In the genomic region with DNA sequence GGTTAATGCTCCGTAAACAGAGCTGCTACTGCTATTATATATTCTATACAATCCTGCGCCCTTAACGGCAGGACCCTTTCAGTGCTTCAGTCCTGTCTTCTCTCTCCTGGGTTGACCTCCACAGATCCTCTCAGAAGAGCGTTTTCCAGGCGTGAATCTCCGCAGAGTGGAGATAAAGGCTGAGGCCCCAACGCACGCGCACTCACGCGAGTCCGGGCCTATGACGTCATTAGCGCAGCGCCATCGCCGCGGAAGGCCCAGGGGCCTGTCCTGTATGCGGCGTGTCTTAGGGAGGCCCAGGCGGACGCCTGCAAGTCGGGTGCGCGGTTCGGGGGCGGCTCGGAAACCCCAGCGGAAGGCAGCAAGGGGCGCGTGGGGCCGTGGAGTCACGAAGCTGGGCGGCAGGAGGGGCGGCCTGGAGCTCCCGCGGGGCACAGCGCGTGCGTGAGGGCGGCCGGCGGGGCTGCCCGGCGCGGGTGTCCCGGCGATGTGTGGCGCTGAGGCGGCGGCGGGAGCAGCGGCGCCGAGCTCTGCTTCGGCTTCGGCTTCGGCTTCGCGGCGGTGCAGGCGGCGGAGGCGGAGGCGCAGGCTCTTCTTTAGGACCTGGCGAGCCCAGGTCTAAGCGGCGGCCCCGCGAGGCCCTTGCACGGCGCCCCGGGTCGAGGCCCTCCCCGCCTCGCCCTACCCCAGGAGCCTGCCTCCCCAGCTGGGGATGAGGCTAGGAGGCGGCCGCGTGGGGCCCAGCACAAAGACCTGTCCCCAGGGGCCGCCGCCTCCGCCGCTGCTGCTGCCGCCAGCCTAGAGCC, we compare ENCODE assay signal across 1 cellular context.
TF ChIP-seq lines count a peak whose summit lies in the region.

A gene with protein sequence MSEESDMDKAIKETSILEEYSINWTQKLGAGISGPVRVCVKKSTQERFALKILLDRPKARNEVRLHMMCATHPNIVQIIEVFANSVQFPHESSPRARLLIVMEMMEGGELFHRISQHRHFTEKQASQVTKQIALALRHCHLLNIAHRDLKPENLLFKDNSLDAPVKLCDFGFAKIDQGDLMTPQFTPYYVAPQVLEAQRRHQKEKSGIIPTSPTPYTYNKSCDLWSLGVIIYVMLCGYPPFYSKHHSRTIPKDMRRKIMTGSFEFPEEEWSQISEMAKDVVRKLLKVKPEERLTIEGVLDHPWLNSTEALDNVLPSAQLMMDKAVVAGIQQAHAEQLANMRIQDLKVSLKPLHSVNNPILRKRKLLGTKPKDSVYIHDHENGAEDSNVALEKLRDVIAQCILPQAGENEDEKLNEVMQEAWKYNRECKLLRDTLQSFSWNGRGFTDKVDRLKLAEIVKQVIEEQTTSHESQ (plus strand): TSS at position 479 of the 806 bp plus-strand sequence. CDS start 506 bp downstream, outside the sequence.

TF ChIP-seq in GM12878, 131 proteins besides CTCF, POLR2A, EP300 and RAD21 (continued from another document and continues in another):
- TF ChIP-seq, protein P1, sequence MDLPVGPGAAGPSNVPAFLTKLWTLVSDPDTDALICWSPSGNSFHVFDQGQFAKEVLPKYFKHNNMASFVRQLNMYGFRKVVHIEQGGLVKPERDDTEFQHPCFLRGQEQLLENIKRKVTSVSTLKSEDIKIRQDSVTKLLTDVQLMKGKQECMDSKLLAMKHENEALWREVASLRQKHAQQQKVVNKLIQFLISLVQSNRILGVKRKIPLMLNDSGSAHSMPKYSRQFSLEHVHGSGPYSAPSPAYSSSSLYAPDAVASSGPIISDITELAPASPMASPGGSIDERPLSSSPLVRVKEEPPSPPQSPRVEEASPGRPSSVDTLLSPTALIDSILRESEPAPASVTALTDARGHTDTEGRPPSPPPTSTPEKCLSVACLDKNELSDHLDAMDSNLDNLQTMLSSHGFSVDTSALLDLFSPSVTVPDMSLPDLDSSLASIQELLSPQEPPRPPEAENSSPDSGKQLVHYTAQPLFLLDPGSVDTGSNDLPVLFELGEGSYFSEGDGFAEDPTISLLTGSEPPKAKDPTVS (IDR thresholded peaks at IDR 0.05; ENCODE audit: low read depth, low read length) = peak; percentile 31; the same call in 1 of the 2 replicates
- TF ChIP-seq, protein P2, sequence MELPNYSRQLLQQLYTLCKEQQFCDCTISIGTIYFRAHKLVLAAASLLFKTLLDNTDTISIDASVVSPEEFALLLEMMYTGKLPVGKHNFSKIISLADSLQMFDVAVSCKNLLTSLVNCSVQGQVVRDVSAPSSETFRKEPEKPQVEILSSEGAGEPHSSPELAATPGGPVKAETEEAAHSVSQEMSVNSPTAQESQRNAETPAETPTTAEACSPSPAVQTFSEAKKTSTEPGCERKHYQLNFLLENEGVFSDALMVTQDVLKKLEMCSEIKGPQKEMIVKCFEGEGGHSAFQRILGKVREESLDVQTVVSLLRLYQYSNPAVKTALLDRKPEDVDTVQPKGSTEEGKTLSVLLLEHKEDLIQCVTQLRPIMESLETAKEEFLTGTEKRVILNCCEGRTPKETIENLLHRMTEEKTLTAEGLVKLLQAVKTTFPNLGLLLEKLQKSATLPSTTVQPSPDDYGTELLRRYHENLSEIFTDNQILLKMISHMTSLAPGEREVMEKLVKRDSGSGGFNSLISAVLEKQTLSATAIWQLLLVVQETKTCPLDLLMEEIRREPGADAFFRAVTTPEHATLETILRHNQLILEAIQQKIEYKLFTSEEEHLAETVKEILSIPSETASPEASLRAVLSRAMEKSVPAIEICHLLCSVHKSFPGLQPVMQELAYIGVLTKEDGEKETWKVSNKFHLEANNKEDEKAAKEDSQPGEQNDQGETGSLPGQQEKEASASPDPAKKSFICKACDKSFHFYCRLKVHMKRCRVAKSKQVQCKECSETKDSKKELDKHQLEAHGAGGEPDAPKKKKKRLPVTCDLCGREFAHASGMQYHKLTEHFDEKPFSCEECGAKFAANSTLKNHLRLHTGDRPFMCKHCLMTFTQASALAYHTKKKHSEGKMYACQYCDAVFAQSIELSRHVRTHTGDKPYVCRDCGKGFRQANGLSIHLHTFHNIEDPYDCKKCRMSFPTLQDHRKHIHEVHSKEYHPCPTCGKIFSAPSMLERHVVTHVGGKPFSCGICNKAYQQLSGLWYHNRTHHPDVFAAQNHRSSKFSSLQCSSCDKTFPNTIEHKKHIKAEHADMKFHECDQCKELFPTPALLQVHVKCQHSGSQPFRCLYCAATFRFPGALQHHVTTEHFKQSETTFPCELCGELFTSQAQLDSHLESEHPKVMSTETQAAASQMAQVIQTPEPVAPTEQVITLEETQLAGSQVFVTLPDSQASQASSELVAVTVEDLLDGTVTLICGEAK (IDR thresholded peaks at IDR 0.05; ENCODE audit: borderline replicate concordance) = peak; percentile 56; the same call in 1 of the 2 replicates
- TF ChIP-seq, protein P3, sequence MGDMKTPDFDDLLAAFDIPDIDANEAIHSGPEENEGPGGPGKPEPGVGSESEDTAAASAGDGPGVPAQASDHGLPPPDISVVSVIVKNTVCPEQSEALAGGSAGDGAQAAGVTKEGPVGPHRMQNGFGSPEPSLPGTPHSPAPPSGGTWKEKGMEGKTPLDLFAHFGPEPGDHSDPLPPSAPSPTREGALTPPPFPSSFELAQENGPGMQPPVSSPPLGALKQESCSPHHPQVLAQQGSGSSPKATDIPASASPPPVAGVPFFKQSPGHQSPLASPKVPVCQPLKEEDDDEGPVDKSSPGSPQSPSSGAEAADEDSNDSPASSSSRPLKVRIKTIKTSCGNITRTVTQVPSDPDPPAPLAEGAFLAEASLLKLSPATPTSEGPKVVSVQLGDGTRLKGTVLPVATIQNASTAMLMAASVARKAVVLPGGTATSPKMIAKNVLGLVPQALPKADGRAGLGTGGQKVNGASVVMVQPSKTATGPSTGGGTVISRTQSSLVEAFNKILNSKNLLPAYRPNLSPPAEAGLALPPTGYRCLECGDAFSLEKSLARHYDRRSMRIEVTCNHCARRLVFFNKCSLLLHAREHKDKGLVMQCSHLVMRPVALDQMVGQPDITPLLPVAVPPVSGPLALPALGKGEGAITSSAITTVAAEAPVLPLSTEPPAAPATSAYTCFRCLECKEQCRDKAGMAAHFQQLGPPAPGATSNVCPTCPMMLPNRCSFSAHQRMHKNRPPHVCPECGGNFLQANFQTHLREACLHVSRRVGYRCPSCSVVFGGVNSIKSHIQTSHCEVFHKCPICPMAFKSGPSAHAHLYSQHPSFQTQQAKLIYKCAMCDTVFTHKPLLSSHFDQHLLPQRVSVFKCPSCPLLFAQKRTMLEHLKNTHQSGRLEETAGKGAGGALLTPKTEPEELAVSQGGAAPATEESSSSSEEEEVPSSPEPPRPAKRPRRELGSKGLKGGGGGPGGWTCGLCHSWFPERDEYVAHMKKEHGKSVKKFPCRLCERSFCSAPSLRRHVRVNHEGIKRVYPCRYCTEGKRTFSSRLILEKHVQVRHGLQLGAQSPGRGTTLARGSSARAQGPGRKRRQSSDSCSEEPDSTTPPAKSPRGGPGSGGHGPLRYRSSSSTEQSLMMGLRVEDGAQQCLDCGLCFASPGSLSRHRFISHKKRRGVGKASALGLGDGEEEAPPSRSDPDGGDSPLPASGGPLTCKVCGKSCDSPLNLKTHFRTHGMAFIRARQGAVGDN (IDR thresholded peaks at IDR 0.05) = peak; percentile 30; the same call in 1 of the 2 replicates
- TF ChIP-seq BHLHE40 (IDR thresholded peaks at IDR 0.05; ENCODE audit: borderline replicate concordance in 1 of 2, low read depth in 2 of 2, low read length in 1 of 2) (peak; percentile 96 to 97), SMC3 (IDR thresholded peaks at IDR 0.05; ENCODE audit: borderline replicate concordance, low read length) (no peak), NR2C1 (IDR thresholded peaks at IDR 0.05) (peak; percentile 57), MYC (IDR thresholded peaks at IDR 0.05; ENCODE audit: insufficient read depth, insufficient read length, insufficient replicate concordance, low read length, severe bottlenecking) (peak; percentile 100), NFYA (IDR thresholded peaks at IDR 0.05; ENCODE audit: borderline replicate concordance, low read depth, low read length) (no peak), PAX5 (IDR thresholded peaks at IDR 0.05; ENCODE audit: borderline replicate concordance, low read depth, low read length) (peak; percentile 55; the same call in 1 of the 2 replicates), FOXK2 (IDR thresholded peaks at IDR 0.05) (peak; percentile 71), CBX3 (IDR thresholded peaks at IDR 0.05; ENCODE audit: borderline replicate concordance, low read depth) (no peak), HDAC2 (IDR thresholded peaks at IDR 0.05) (0 out of 2 replicates have a peak, but pooled peaks have one; percentile 33), EZH2 (IDR thresholded peaks at IDR 0.05; ENCODE audit: borderline replicate concordance, control insufficient read depth, low read depth, low read length) (no peak), WRNIP1 (IDR thresholded peaks at IDR 0.05; ENCODE audit: borderline replicate concordance, low read depth, low read length) (no peak), NR2C2 (IDR thresholded peaks at IDR 0.05; ENCODE audit: borderline replicate concordance, control insufficient read depth, insufficient read length, low read depth) (no peak), TCF3 (IDR thresholded peaks at IDR 0.05; ENCODE audit: borderline replicate concordance, insufficient read depth, low read depth, low read length) (peak; percentile 68; the same call in 1 of the 2 replicates), SMAD5 (IDR thresholded peaks at IDR 0.05; ENCODE audit: low read depth) (peak; percentile 96), GATAD2B (conservative IDR thresholded peaks at IDR 0.05; ENCODE audit: low read depth) (peak; percentile 73; the same call in 1 of the 2 replicates), RCOR1 (conservative IDR thresholded peaks at IDR 0.05; ENCODE audit: low read depth, low read length) (no peak), EGR1 (IDR thresholded peaks at IDR 0.05; ENCODE audit: borderline replicate concordance in 1 of 2, low read depth in 2 of 2, low read length in 2 of 2) (peak in 1 of 2 experiments; percentile 77; a peak in 1 of 3 replicates), ATF7 (IDR thresholded peaks at IDR 0.05; ENCODE audit: low read depth) (peak; percentile 99), PML (IDR thresholded peaks at IDR 0.05; ENCODE audit: low read length) (peak; percentile 94; the same call in 1 of the 2 replicates), ESRRA (IDR thresholded peaks at IDR 0.05; ENCODE audit: low read length) (no peak), YY1 (IDR thresholded peaks at IDR 0.05; ENCODE audit: low read depth, low read length) (peak; percentile 62; the same call in 1 of the 2 replicates), CEBPB (IDR thresholded peaks at IDR 0.05; ENCODE audit: borderline replicate concordance in 1 of 2, low read depth in 2 of 2, low read length in 2 of 2) (no peak; a peak in 1 of 4 replicates), SP1 (IDR thresholded peaks at IDR 0.05; ENCODE audit: low read depth, low read length) (peak; percentile 79), TARDBP (IDR thresholded peaks at IDR 0.05; ENCODE audit: borderline replicate concordance) (peak; percentile 88), RUNX3 (IDR thresholded peaks at IDR 0.05; ENCODE audit: low read length) (no peak), NR2F1 (conservative IDR thresholded peaks at IDR 0.05) (peak; percentile 72), SPI1 (IDR thresholded peaks at IDR 0.05; ENCODE audit: borderline replicate concordance, insufficient read depth, low read depth, low read length) (no peak)
- TF ChIP-seq, protein P4, sequence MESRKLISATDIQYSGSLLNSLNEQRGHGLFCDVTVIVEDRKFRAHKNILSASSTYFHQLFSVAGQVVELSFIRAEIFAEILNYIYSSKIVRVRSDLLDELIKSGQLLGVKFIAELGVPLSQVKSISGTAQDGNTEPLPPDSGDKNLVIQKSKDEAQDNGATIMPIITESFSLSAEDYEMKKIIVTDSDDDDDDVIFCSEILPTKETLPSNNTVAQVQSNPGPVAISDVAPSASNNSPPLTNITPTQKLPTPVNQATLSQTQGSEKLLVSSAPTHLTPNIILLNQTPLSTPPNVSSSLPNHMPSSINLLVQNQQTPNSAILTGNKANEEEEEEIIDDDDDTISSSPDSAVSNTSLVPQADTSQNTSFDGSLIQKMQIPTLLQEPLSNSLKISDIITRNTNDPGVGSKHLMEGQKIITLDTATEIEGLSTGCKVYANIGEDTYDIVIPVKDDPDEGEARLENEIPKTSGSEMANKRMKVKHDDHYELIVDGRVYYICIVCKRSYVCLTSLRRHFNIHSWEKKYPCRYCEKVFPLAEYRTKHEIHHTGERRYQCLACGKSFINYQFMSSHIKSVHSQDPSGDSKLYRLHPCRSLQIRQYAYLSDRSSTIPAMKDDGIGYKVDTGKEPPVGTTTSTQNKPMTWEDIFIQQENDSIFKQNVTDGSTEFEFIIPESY (IDR thresholded peaks at IDR 0.05) = peak; percentile 98
- TF ChIP-seq, protein P5, sequence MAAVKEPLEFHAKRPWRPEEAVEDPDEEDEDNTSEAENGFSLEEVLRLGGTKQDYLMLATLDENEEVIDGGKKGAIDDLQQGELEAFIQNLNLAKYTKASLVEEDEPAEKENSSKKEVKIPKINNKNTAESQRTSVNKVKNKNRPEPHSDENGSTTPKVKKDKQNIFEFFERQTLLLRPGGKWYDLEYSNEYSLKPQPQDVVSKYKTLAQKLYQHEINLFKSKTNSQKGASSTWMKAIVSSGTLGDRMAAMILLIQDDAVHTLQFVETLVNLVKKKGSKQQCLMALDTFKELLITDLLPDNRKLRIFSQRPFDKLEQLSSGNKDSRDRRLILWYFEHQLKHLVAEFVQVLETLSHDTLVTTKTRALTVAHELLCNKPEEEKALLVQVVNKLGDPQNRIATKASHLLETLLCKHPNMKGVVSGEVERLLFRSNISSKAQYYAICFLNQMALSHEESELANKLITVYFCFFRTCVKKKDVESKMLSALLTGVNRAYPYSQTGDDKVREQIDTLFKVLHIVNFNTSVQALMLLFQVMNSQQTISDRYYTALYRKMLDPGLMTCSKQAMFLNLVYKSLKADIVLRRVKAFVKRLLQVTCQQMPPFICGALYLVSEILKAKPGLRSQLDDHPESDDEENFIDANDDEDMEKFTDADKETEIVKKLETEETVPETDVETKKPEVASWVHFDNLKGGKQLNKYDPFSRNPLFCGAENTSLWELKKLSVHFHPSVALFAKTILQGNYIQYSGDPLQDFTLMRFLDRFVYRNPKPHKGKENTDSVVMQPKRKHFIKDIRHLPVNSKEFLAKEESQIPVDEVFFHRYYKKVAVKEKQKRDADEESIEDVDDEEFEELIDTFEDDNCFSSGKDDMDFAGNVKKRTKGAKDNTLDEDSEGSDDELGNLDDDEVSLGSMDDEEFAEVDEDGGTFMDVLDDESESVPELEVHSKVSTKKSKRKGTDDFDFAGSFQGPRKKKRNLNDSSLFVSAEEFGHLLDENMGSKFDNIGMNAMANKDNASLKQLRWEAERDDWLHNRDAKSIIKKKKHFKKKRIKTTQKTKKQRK (IDR thresholded peaks at IDR 0.05; ENCODE audit: low read depth, low read length) = no peak
- TF ChIP-seq, protein P6, sequence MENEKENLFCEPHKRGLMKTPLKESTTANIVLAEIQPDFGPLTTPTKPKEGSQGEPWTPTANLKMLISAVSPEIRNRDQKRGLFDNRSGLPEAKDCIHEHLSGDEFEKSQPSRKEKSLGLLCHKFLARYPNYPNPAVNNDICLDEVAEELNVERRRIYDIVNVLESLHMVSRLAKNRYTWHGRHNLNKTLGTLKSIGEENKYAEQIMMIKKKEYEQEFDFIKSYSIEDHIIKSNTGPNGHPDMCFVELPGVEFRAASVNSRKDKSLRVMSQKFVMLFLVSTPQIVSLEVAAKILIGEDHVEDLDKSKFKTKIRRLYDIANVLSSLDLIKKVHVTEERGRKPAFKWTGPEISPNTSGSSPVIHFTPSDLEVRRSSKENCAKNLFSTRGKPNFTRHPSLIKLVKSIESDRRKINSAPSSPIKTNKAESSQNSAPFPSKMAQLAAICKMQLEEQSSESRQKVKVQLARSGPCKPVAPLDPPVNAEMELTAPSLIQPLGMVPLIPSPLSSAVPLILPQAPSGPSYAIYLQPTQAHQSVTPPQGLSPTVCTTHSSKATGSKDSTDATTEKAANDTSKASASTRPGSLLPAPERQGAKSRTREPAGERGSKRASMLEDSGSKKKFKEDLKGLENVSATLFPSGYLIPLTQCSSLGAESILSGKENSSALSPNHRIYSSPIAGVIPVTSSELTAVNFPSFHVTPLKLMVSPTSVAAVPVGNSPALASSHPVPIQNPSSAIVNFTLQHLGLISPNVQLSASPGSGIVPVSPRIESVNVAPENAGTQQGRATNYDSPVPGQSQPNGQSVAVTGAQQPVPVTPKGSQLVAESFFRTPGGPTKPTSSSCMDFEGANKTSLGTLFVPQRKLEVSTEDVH (IDR thresholded peaks at IDR 0.05; ENCODE audit: low read depth, partially characterized antibody) = no peak
